29 cellular contexts compared by ENCODE assay signal in the genomic region with DNA sequence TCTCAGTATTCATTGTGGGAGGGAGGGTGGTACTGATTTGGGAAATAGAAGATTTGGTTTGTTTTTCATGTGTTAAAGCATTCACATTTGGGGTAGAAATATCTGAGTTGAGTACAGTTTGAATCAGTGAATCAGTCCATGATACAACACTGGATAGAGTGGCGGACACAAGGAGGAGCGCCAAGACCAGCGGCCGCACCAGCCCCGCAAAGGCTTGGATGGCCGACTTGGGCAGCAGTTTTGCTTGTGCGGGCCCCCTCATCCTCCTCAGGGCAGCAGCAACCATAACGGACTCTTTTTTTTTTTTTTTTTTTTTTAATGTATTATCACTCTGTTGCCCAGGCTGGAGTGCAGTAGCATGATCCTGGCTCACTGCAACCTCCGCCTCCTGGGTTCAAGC. TPM values are rescaled to one million over a fixed set of nuclear protein-coding genes. Genes with fewer than 3 reads are reported as not detected.
DNase-seq lines count a peak whose midpoint lies in the region; ATAC-seq, FAIRE-seq and TF ChIP-seq lines count a peak whose summit lies in the region.
"Had no signal": no experiment of that assay in that cellular context is flagged by ENCODE, and none has a peak within 500 bp of the region (broad histone marks: within the 10 kb centered on the region; RNA-seq: fewer than 3 reads in every experiment).

No MANE protein-coding gene starts in this region.

- no peak for TF ChIP-seq POLR2A in K562 (conservative IDR thresholded peaks at IDR 0.05)

- in situ Hi-C loops in K562 (cut with MboI): no loop called here

- intact Hi-C loops in K562 (cut with micrococcal nuclease): no loop called here

- no peaks in the 10 kb centered on the region for H3K36me3 ChIP-seq in K562 (ENCODE audit: control insufficient read depth, insufficient read depth, low read length)
- H3K36me3 ChIP-seq: BE2C; BLaER1; BLaER1 treated with 17β-estradiol and CSF1 and Interleukin-3, amounts not matched to agents 10 nM and 100 nM had no signal

- H3K9me1 ChIP-seq in K562 (ENCODE audit: control insufficient read depth, insufficient read depth, low read length): no peaks in the 10 kb centered on the region

- H3K9ac ChIP-seq in K562 (ENCODE audit: insufficient read depth in 1 of 2, low read depth in 2 of 2, low read length in 2 of 2): no peak overlapping the region
- H3K9ac ChIP-seq: BLaER1; BLaER1 treated with 17β-estradiol and CSF1 and Interleukin-3, amounts not matched to agents 10 nM and 100 nM had no signal

- POLR2A ChIA-PET in K562 (lab: Yijun Ruan, JAX): interaction anchor here (0.7 kb wide), 1 partner anchor 966 kb away, joined by 3 read pairs; no protein-coding TSS in a partner anchor

- no peak overlapping the region for H3K27ac ChIP-seq in K562 (ENCODE audit: extremely low read depth, low read depth, low read length)
- H3K27ac ChIP-seq: 22Rv1; A549; BLaER1; BLaER1 treated with 17β-estradiol and CSF1 and Interleukin-3, amounts not matched to agents 10 nM and 100 nM; C4-2B had no signal

- CTCF ChIA-PET in K562 (lab: Yijun Ruan, JAX; ENCODE audit: low intra/inter-chr PET ratio): no interaction called here

- H4K20me1 ChIP-seq in K562 (replicated peaks; ENCODE audit: control insufficient read depth, insufficient read depth, low read length): no peaks in the 10 kb centered on the region
- H4K20me1 ChIP-seq: BLaER1; BLaER1 treated with 17β-estradiol and CSF1 and Interleukin-3, amounts not matched to agents 10 nM and 100 nM had no signal

- no peak for DNase-seq in K562 (ENCODE audit: extremely low read depth in 1 of 4, low spot score in 3 of 4)
- DNase-seq in NCI-H446 (lab: John Stamatoyannopoulos, UW): no peak
- DNase-seq: 8988T; ACHN; AML-193; BE2C; C1 segment of cervical spinal cord; Caco-2; Calu3; CD4-positive, alpha-beta memory T cell; CD4-positive, alpha-beta T cell; CD4-positive, CD25-positive, alpha-beta regulatory T cell; CD8-positive, alpha-beta memory T cell; CD8-positive, alpha-beta T cell; COR-L47; DMS 273 treated with DMSO at 0.1 percent for 48 hours; DMS153; DMS53; DMS79; DMS79 treated with DMSO at 0.1 percent for 48 hours; DND-41; EL had no signal

- H3K4me2 ChIP-seq in K562 (ENCODE audit: insufficient read depth, low read length): no peak overlapping the region
- H3K4me2 ChIP-seq: A549; BLaER1; BLaER1 treated with 17β-estradiol and CSF1 and Interleukin-3, amounts not matched to agents 10 nM and 100 nM had no signal

- no TSS peak for BruUV-seq in K562 (replicated peaks; lab: Mats Ljungman, UMichigan)

- H3K79me2 ChIP-seq in K562 (ENCODE audit: control insufficient read depth, insufficient read depth, low read length): no peaks in the 10 kb centered on the region

- WGBS in K562 (ENCODE audit: insufficient coverage, low coverage, missing lambda C conversion rate): 83% methylated on average over 8 of the region's 9 CpGs

- 0 out of 2 replicates have a peak overlapping the region, but pooled peaks have one; percentile 7 for H2AFZ ChIP-seq in K562 (ENCODE audit: low read depth, low read length)

- no peak overlapping the region for H3K4me3 ChIP-seq in K562
- H3K4me3 ChIP-seq: A549; BLaER1; BLaER1 treated with 17β-estradiol and CSF1 and Interleukin-3, amounts not matched to agents 10 nM and 100 nM had no signal

- H3K4me1 ChIP-seq in K562 (replicated peaks in 1 of 2; ENCODE audit: control insufficient read depth in 2 of 2, insufficient read depth in 2 of 2, low read length in 2 of 2): peaks cover 5 to 28% of the 10 kb centered on the region in 2 experiments; a peak in 3 of 5 replicates
- H3K4me1 ChIP-seq: A549; BE2C; BLaER1; BLaER1 treated with 17β-estradiol and CSF1 and Interleukin-3, amounts not matched to agents 10 nM and 100 nM had no signal

- H3K9me3 ChIP-seq in K562 (replicated peaks; ENCODE audit: control insufficient read depth, insufficient read depth, low read depth, low read length): no peaks in the 10 kb centered on the region
- H3K9me3 ChIP-seq: A549; BE2C; BLaER1; BLaER1 treated with 17β-estradiol and CSF1 and Interleukin-3, amounts not matched to agents 10 nM and 100 nM; Caco-2 had no signal

- FAIRE-seq in K562 (lab: Jason Lieb, UNC): no peak
- FAIRE-seq: A204.1, A549, D721Med had no signal

- H3K27me3 ChIP-seq in K562 (ENCODE audit: control insufficient read depth in 2 of 2, insufficient read depth in 2 of 2, low read length in 2 of 2): no peaks in the 10 kb centered on the region
- H3K27me3 ChIP-seq: BE2C; BLaER1; BLaER1 treated with 17β-estradiol and CSF1 and Interleukin-3, amounts not matched to agents 10 nM and 100 nM had no signal

- no peak for TF ChIP-seq RAD21 in K562 (CRISPR knock-in tag; conservative IDR thresholded peaks at IDR 0.05 in 1 of 2, IDR thresholded peaks at IDR 0.05 in 1 of 2)

- no peak for ATAC-seq in K562
- ATAC-seq: A549; CD8-positive, alpha-beta T cell had no signal

- TF ChIP-seq CTCF in K562 (IDR thresholded peaks at IDR 0.05 in 2 of 3, conservative IDR thresholded peaks at IDR 0.05 in 1 of 3; ENCODE audit: insufficient read depth in 2 of 3, low read depth in 1 of 3, low read length in 3 of 3): no peak

- TF ChIP-seq EP300 in K562 (IDR thresholded peaks at IDR 0.05; ENCODE audit: low read length): no peak

TF ChIP-seq in K562, 482 proteins besides CTCF, POLR2A, EP300 and RAD21:
- TF ChIP-seq RAD51 (IDR thresholded peaks at IDR 0.05; ENCODE audit: borderline replicate concordance, low read depth) (no peak), KDM1A (IDR thresholded peaks at IDR 0.05) (no peak)
- TF ChIP-seq, protein P1, sequence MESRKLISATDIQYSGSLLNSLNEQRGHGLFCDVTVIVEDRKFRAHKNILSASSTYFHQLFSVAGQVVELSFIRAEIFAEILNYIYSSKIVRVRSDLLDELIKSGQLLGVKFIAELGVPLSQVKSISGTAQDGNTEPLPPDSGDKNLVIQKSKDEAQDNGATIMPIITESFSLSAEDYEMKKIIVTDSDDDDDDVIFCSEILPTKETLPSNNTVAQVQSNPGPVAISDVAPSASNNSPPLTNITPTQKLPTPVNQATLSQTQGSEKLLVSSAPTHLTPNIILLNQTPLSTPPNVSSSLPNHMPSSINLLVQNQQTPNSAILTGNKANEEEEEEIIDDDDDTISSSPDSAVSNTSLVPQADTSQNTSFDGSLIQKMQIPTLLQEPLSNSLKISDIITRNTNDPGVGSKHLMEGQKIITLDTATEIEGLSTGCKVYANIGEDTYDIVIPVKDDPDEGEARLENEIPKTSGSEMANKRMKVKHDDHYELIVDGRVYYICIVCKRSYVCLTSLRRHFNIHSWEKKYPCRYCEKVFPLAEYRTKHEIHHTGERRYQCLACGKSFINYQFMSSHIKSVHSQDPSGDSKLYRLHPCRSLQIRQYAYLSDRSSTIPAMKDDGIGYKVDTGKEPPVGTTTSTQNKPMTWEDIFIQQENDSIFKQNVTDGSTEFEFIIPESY (CRISPR knock-in tag; IDR thresholded peaks at IDR 0.05): peak; percentile 37; the same call in 1 of the 2 replicates

RNA-seq across cellular contexts. Expression of a gene that starts 20.0 kb away (rescaled TPM):
- 151 and 280 TPM in 2 replicates for total RNA-seq in K562 (2011; cell fraction: chromatin; rRNA removed; ENCODE audit: low replicate concordance)
- total RNA-seq in K562 (2011; cell fraction: nucleolus; rRNA removed): 66.0 and 81.3 TPM in 2 replicates
- total RNA-seq in K562 (2011; cell fraction: nucleoplasm; rRNA removed): 113 TPM in 2 replicates
- total RNA-seq in K562 (2014; rRNA removed): 20.7 and 23.6 TPM in 2 replicates
- total RNA-seq in K562 (2014; rRNA removed; fragmentation: Illumina TruSeq; extraction: Trizol): 50.9 and 56.3 TPM in 2 replicates
- total RNA-seq in K562 (2015; rRNA removed; fragmentation: Illumina TruSeq; extraction: Trizol): 38.7 and 42.7 TPM in 2 replicates
- total RNA-seq in K562 (2021): 28.4 and 30.9 TPM in 2 replicates
- polyA plus RNA-seq in K562 (2011; rRNA removed): 32.6 and 45.2 TPM in 2 replicates
- polyA plus RNA-seq in K562 (2011; cell fraction: cytosol; rRNA removed): 16.2 and 20.7 TPM in 2 replicates
- polyA plus RNA-seq in K562 (2011; cell fraction: nucleus; rRNA removed): 39.5 and 41.7 TPM in 2 replicates
- 15.2 and 28.1 TPM in 2 replicates for polyA plus RNA-seq in K562 (2012)
- 58.3 and 74.3 TPM in 2 replicates for polyA plus RNA-seq in K562 (2014; fragmentation: Illumina TruSeq; extraction: Trizol)
- polyA plus RNA-seq in K562 (2014; fragmentation: Nextera tagmentation; extraction: Ambion mirVana): 10 to 100 TPM; 17.0 to 33.4 TPM
- 24.5 and 25.7 TPM in 2 replicates for polyA plus RNA-seq in K562 (2014; rRNA removed)
- polyA minus RNA-seq in K562 (2011; rRNA and poly(A)+ RNA removed): 87.6 and 93.7 TPM in 2 replicates
- 21.4 and 28.6 TPM in 2 replicates for polyA minus RNA-seq in K562 (2011; cell fraction: cytosol; rRNA and poly(A)+ RNA removed)
- polyA minus RNA-seq in K562 (2011; cell fraction: nucleus; rRNA and poly(A)+ RNA removed): 96.7 and 136 TPM in 2 replicates
